13 cellular contexts compared by ENCODE assay signal in the genomic region with DNA sequence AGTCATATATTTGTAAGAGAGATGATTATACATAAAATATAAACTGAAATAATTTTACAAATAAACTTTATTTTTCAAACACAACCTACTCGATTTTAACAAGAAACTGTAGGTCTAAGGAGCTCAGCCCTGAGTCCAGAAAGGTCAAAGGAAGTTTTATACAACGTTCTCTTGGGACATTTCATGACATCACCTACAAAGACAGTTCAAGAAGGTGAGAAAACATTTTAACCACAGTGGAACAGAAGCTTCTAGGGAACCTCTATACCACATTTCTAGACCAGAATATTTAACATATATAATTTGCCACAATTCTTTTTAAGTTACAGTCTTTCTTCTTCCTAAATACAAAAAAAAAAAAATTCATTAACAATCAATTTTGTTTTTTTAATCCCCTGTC. TPM values are rescaled to one million over a fixed set of nuclear protein-coding genes. Genes with fewer than 3 reads are reported as not detected.
DNase-seq lines count a peak whose midpoint lies in the region; ATAC-seq, FAIRE-seq and TF ChIP-seq lines count a peak whose summit lies in the region.
"Had no signal": no experiment of that assay in that cellular context is flagged by ENCODE, and none has a peak within 500 bp of the region (broad histone marks: within the 10 kb centered on the region; RNA-seq: fewer than 3 reads in every experiment).

No MANE protein-coding gene starts in this region.

- no peaks in the 10 kb centered on the region for H3K27me3 ChIP-seq in CD8-positive, alpha-beta memory T cell (ENCODE audit: insufficient read depth, low read length, poor library complexity, severe bottlenecking)
- H3K27me3 ChIP-seq in colonic mucosa, result no peaks in the 10 kb centered on the region
- H3K27me3 ChIP-seq: breast epithelium, esophagus squamous epithelium, vagina had no signal

- ATAC-seq in GM19463 (IDR thresholded peaks at IDR 0.05; ENCODE audit: unreplicated experiment), result peak; percentile 37
- peak in 2 of 4 experiments; percentile 27 to 28 for ATAC-seq in T-cell (replicated peaks in 1 of 4)
- peak; percentile 47 for ATAC-seq in left colon

- H3K9ac ChIP-seq in kidney (ENCODE audit: low read length in 2 of 2), result no peak overlapping the region
- H3K9ac ChIP-seq in colonic mucosa (ENCODE audit: low read depth in 2 of 2, low read length in 2 of 2), result no peak overlapping the region

- peak overlapping the region in 6 of 7 donors; percentile 50 to 76 (median 65) for H3K4me3 Mint-ChIP-seq in CD8-positive, alpha-beta memory T cell
- H3K4me3 Mint-ChIP-seq in T-cell, result peak overlapping the region in 2 of 3 donors; percentile 24 to 32

- peak overlapping the region; percentile 63 to 89 (median 74) for H3K27ac Mint-ChIP-seq in CD8-positive, alpha-beta memory T cell
- peak overlapping the region; percentile 53 to 83 for H3K27ac Mint-ChIP-seq in T-cell

- intact Hi-C loops in left colon (cut with DNase I, micrococcal nuclease), result no loop called here
- intact Hi-C loops in kidney (cut with DNase I), result no loop called here
- intact Hi-C loops in colonic mucosa (cut with DNase I), result no loop called here

- H3K27ac ChIP-seq in CD8-positive, alpha-beta memory T cell (ENCODE audit: low read depth, low read length), result no peak overlapping the region
- H3K27ac ChIP-seq in kidney (ENCODE audit: low read depth in 2 of 2, low read length in 2 of 2) (no peak overlapping the region), colonic mucosa (no peak overlapping the region)
- H3K27ac ChIP-seq: breast epithelium, vagina had no signal

- peaks cover 75% of the 10 kb centered on the region for H3K4me1 ChIP-seq in CD8-positive, alpha-beta memory T cell (ENCODE audit: insufficient read depth, low read length)
- peaks cover 0 to 4% of the 10 kb centered on the region in 2 donors for H3K4me1 ChIP-seq in kidney (ENCODE audit: control insufficient read depth in 1 of 2, insufficient read depth in 1 of 2, low read depth in 1 of 2, low read length in 2 of 2)
- H3K4me1 ChIP-seq in colonic mucosa, result peaks cover 3% of the 10 kb centered on the region
- H3K4me1 ChIP-seq: breast epithelium had no signal

- CTCF ChIA-PET in CD8-positive, alpha-beta memory T cell (lab: Charles Lee), result interaction anchor here (1.1 kb wide), 1 partner anchor 17 kb away, joined by 3 read pairs; no protein-coding TSS in a partner anchor
- CTCF ChIA-PET in T-cell (lab: Charles Lee), result interaction anchor here in 1 of 2 donors (0.6 to 1.7 kb wide), 4 partner anchors 13 to 226 kb away, joined by 4 to 5 read pairs (median 4); no protein-coding TSS in a partner anchor

- POLR2A ChIA-PET in CD8-positive, alpha-beta memory T cell (lab: Charles Lee), result interaction anchor here (0.6 to 0.9 kb wide), 3 partner anchors 11 to 348 kb away, joined by 3 to 9 read pairs (median 3); no protein-coding TSS in a partner anchor
- POLR2A ChIA-PET in T-cell (lab: Charles Lee), result interaction anchor here in 1 of 2 donors (0.6 to 1.7 kb wide), 7 partner anchors 15 to 48 kb away, joined by 3 to 5 read pairs (median 3); no protein-coding TSS in a partner anchor

- no peak for TF ChIP-seq CTCF in kidney (IDR thresholded peaks at IDR 0.05; ENCODE audit: borderline replicate concordance, extremely low read depth, insufficient read depth)
- no peak for TF ChIP-seq CTCF in colonic mucosa (IDR thresholded peaks at IDR 0.05)

- H3K4me1 Mint-ChIP-seq in CD8-positive, alpha-beta memory T cell, result peaks cover 77 to 94% (median 91%) of the 10 kb centered on the region in 3 donors
- H3K4me1 Mint-ChIP-seq in T-cell, result peaks cover 80 to 85% (median 84%) of the 10 kb centered on the region in 3 donors

- no peak for FAIRE-seq in kidney (lab: Jason Lieb, UNC)

- no peaks in the 10 kb centered on the region for H3K36me3 ChIP-seq in CD8-positive, alpha-beta memory T cell (ENCODE audit: insufficient read depth, low read length)
- H3K36me3 ChIP-seq in kidney (ENCODE audit: control insufficient read depth in 1 of 2, insufficient read depth in 2 of 2, low read length in 2 of 2), result no peaks in the 10 kb centered on the region
- no peaks in the 10 kb centered on the region for H3K36me3 ChIP-seq in colonic mucosa
- H3K36me3 ChIP-seq: breast epithelium, vagina had no signal

- DNase-seq in CD8-positive, alpha-beta memory T cell, result peak in 1 of 5 donors; percentile 51
- DNase-seq in T-cell (no peak), left colon (no peak), kidney (no peak), KBM-7 (no peak), SW 1271 (lab: John Stamatoyannopoulos, UW) (no peak), colonic mucosa (no peak)
- DNase-seq: esophagus squamous epithelium, NCI-H1105 treated with DMSO at 0.1 percent for 48 hours had no signal

- in situ Hi-C loops in KBM-7 (cut with MboI; ENCODE audit: low pct_unique_long_range_greater_than_20kb, low sequenced_read_pairs), result no loop called here

- H3K9me3 Mint-ChIP-seq in CD8-positive, alpha-beta memory T cell, result no peaks in the 10 kb centered on the region
- no peaks in the 10 kb centered on the region for H3K9me3 Mint-ChIP-seq in T-cell
- H3K9me3 Mint-ChIP-seq: nephron had no signal

- H3K9me3 ChIP-seq in CD8-positive, alpha-beta memory T cell (ENCODE audit: low read length), result no peaks in the 10 kb centered on the region
- H3K9me3 ChIP-seq in kidney (ENCODE audit: control insufficient read depth in 1 of 2, low read length in 2 of 2) (no peaks in the 10 kb centered on the region), colonic mucosa (no peaks in the 10 kb centered on the region)
- H3K9me3 ChIP-seq: breast epithelium, esophagus squamous epithelium, vagina had no signal

- no peak overlapping the region for H3K4me3 ChIP-seq in CD8-positive, alpha-beta memory T cell (ENCODE audit: low read length)
- H3K4me3 ChIP-seq in kidney (ENCODE audit: low read length in 2 of 2) (no peak overlapping the region), colonic mucosa (no peak overlapping the region)
- H3K4me3 ChIP-seq: breast epithelium, esophagus squamous epithelium, vagina had no signal

- no peaks in the 10 kb centered on the region for H3K27me3 Mint-ChIP-seq in CD8-positive, alpha-beta memory T cell
- H3K27me3 Mint-ChIP-seq in T-cell, result no peaks in the 10 kb centered on the region

- H3K36me3 Mint-ChIP-seq in CD8-positive, alpha-beta memory T cell, result peaks cover 27 to 53% (median 30%) of the 10 kb centered on the region in 3 donors
- peaks cover 51% of the 10 kb centered on the region for H3K36me3 Mint-ChIP-seq in T-cell

RNA-seq across cellular contexts. Expression of a gene that starts 40.1 kb away (rescaled TPM):
- 100 to 1,000 TPM; 112 to 113 TPM for total RNA-seq in CD8-positive, alpha-beta memory T cell
- 67.7 TPM for polyA plus RNA-seq in CD8-positive, alpha-beta memory T cell
- total RNA-seq in T-cell (100 to 1,000 TPM in 2 of 5 donors, 10 to 100 TPM in 3; 81.3 to 120 (median 99.6) TPM), left colon (10 to 100 TPM; 36.7 to 50.2 TPM), kidney (48.4 TPM), colonic mucosa (10 to 100 TPM; 20.2 to 34.5 TPM)
- 7.7 TPM for polyA plus RNA-seq in kidney (ENCODE audit: insufficient read depth, low read depth, low replicate concordance)
